13 cellular contexts compared by ENCODE assay signal in genomic region chr7:98163704-98164478, GRCh38. TPM values are rescaled to one million over a fixed set of nuclear protein-coding genes. Genes with fewer than 3 reads are reported as not detected.
DNase-seq lines count a peak whose midpoint lies in the region; ATAC-seq, FAIRE-seq and TF ChIP-seq lines count a peak whose summit lies in the region.
"Had no signal": no experiment of that assay in that cellular context is flagged by ENCODE, and none has a peak within 500 bp of the region (broad histone marks: within the 10 kb centered on the region; RNA-seq: fewer than 3 reads in every experiment).

No MANE protein-coding gene starts in this region.

- BruUV-seq in endothelial cell of umbilical vein (replicated peaks; lab: Mats Ljungman, UMichigan): no TSS peak

- ATAC-seq in omental fat pad (ENCODE audit: low FRiP score): peak; percentile 71
- no peak for ATAC-seq in activated CD8-positive, alpha-beta T cell treated with anti-CD3 and anti-CD28 coated beads, Interleukin-2, amount 10 ng/mL, durations not matched to agents 7 days and 5 days
- ATAC-seq: esophagus mucosa had no signal

- no peak overlapping the region for H3K27ac Mint-ChIP-seq in activated CD8-positive, alpha-beta T cell treated with anti-CD3 and anti-CD28 coated beads, Interleukin-2, amount 10 ng/mL, durations not matched to agents 7 days and 5 days
- H3K27ac Mint-ChIP-seq in endothelial cell (ENCODE audit: unreplicated experiment) (no peak overlapping the region), immature natural killer cell (no peak overlapping the region)

- no peaks in the 10 kb centered on the region for H3K9me3 ChIP-seq in endothelial cell of umbilical vein (replicated peaks; ENCODE audit: control insufficient read depth, insufficient read depth, low read length)
- H3K9me3 ChIP-seq: BLaER1 had no signal

- H3K36me3 Mint-ChIP-seq in activated CD8-positive, alpha-beta T cell treated with anti-CD3 and anti-CD28 coated beads, Interleukin-2, amount 10 ng/mL, durations not matched to agents 7 days and 5 days (ENCODE audit: low read depth): no peaks in the 10 kb centered on the region
- H3K36me3 Mint-ChIP-seq in endothelial cell (ENCODE audit: low read depth, unreplicated experiment): peaks cover 15% of the 10 kb centered on the region
- H3K36me3 Mint-ChIP-seq in immature natural killer cell: peaks cover 0 to 9% (median 0%) of the 10 kb centered on the region in 3 donors

- FAIRE-seq in endothelial cell of umbilical vein (lab: Jason Lieb, UNC): peak; percentile 59
- FAIRE-seq: islet of Langerhans had no signal

- H3K9ac ChIP-seq in endothelial cell of umbilical vein (replicated peaks; ENCODE audit: extremely low read depth, insufficient read depth, low read length): no peak overlapping the region
- H3K9ac ChIP-seq: BLaER1 had no signal

- CTCF ChIA-PET in endothelial cell of umbilical vein (lab: Charles Lee): interaction anchor here (1.0 to 12.7 kb wide), 9 partner anchors 10 to 150 kb away, joined by 3 to 870 read pairs (median 6); partner anchors contain the start of gene LMTK2
- CTCF ChIA-PET in activated CD8-positive, alpha-beta T cell treated with anti-CD3 and anti-CD28 coated beads, Interleukin-2, amount 10 ng/mL, durations not matched to agents 7 days and 5 days (lab: Charles Lee): interaction anchor here (1.1 to 9.4 kb wide), 4 partner anchors 10 to 143 kb away, joined by 3 to 162 read pairs (median 8); partner anchors contain the start of gene LMTK2

- DNase-seq in AG08396 (ENCODE audit: low spot score): peak; percentile 46
- peak; percentile 38 for DNase-seq in NCI-H226
- peak; percentile 35 for DNase-seq in endothelial cell of umbilical vein (ENCODE audit: low read depth, low spot score)
- peak; percentile 38 for DNase-seq in omental fat pad (ENCODE audit: low spot score)
- no peak for DNase-seq in mucosa of gallbladder (ENCODE audit: low spot score)
- no peak for DNase-seq in activated CD8-positive, alpha-beta T cell treated with anti-CD3 and anti-CD28 coated beads, Interleukin-2, amount 10 ng/mL, durations not matched to agents 7 days and 5 days
- DNase-seq in endothelial cell (ENCODE audit: low spot score): no peak
- no peak for DNase-seq in immature natural killer cell
- DNase-seq: amniotic stem cell; stimulated activated CD4-positive, alpha-beta T cell treated with anti-CD3 and anti-CD28 coated beads, Interleukin-4, amount 100 ng/mL, for 1 hour had no signal

- H3K4me1 ChIP-seq in endothelial cell of umbilical vein (ENCODE audit: control insufficient read depth, extremely low read depth, insufficient read depth, low read length): peaks cover 3% of the 10 kb centered on the region
- H3K4me1 ChIP-seq: BLaER1 had no signal

- no peaks in the 10 kb centered on the region for H3K79me2 ChIP-seq in endothelial cell of umbilical vein (ENCODE audit: control insufficient read depth, insufficient read depth, low read length)

- no peaks in the 10 kb centered on the region for H3K9me3 Mint-ChIP-seq in activated CD8-positive, alpha-beta T cell treated with anti-CD3 and anti-CD28 coated beads, Interleukin-2, amount 10 ng/mL, durations not matched to agents 7 days and 5 days (ENCODE audit: insufficient read depth)
- no peaks in the 10 kb centered on the region for H3K9me3 Mint-ChIP-seq in endothelial cell (ENCODE audit: unreplicated experiment)
- no peaks in the 10 kb centered on the region for H3K9me3 Mint-ChIP-seq in immature natural killer cell

- no peak for TF ChIP-seq POLR2A in endothelial cell of umbilical vein (IDR thresholded peaks at IDR 0.05; ENCODE audit: low read depth, low read length)

- H3K36me3 ChIP-seq in endothelial cell of umbilical vein (ENCODE audit: control insufficient read depth in 2 of 2, extremely low read depth in 1 of 2, insufficient read depth in 2 of 2, low read length in 2 of 2): peaks cover 0 to 4% of the 10 kb centered on the region in 2 experiments

- no peaks in the 10 kb centered on the region for H3K27me3 ChIP-seq in endothelial cell of umbilical vein (ENCODE audit: control insufficient read depth in 2 of 2, insufficient read depth in 2 of 2, low read length in 2 of 2)
- H3K27me3 ChIP-seq: BLaER1 had no signal

- H4K20me1 ChIP-seq in endothelial cell of umbilical vein (replicated peaks; ENCODE audit: control insufficient read depth, extremely low read depth, insufficient read depth, low read length): no peaks in the 10 kb centered on the region

- POLR2A ChIA-PET in endothelial cell of umbilical vein (lab: Charles Lee): no interaction called here
- POLR2A ChIA-PET in activated CD8-positive, alpha-beta T cell treated with anti-CD3 and anti-CD28 coated beads, Interleukin-2, amount 10 ng/mL, durations not matched to agents 7 days and 5 days (lab: Charles Lee): no interaction called here

- no peaks in the 10 kb centered on the region for H3K9me1 ChIP-seq in endothelial cell of umbilical vein (replicated peaks; ENCODE audit: control insufficient read depth, extremely low read depth, insufficient read depth, low read length)

- dilution Hi-C loops in endothelial cell of umbilical vein (cut with MboI; ENCODE audit: extremely low pct_ligation_motif_present, low sequenced_read_pairs): loop anchor here (25.0 kb wide), 1 partner anchor 152 kb away; no protein-coding TSS in a partner anchor

- intact Hi-C loops in endothelial cell of umbilical vein (cut with micrococcal nuclease): no loop called here

- TF ChIP-seq CTCF in endothelial cell of umbilical vein (IDR thresholded peaks at IDR 0.05; ENCODE audit: extremely low read depth in 1 of 2, insufficient read depth in 1 of 2, low read depth in 1 of 2, low read length in 2 of 2) (no peak), omental fat pad (IDR thresholded peaks at IDR 0.05) (no peak), endothelial cell (IDR thresholded peaks at IDR 0.05; ENCODE audit: unreplicated experiment) (no peak)

- no peaks in the 10 kb centered on the region for H3K27me3 Mint-ChIP-seq in activated CD8-positive, alpha-beta T cell treated with anti-CD3 and anti-CD28 coated beads, Interleukin-2, amount 10 ng/mL, durations not matched to agents 7 days and 5 days (ENCODE audit: low read depth)
- H3K27me3 Mint-ChIP-seq in endothelial cell (ENCODE audit: unreplicated experiment) (peaks cover 6% of the 10 kb centered on the region), immature natural killer cell (ENCODE audit: low read depth in 3 of 3) (peaks cover 0 to 3% (median 0%) of the 10 kb centered on the region in 3 donors)

- H2AFZ ChIP-seq in endothelial cell of umbilical vein (ENCODE audit: low read depth, low read length): no peak overlapping the region

- H3K4me3 Mint-ChIP-seq in activated CD8-positive, alpha-beta T cell treated with anti-CD3 and anti-CD28 coated beads, Interleukin-2, amount 10 ng/mL, durations not matched to agents 7 days and 5 days: no peak overlapping the region
- no peak overlapping the region for H3K4me3 Mint-ChIP-seq in endothelial cell (ENCODE audit: unreplicated experiment)
- H3K4me3 Mint-ChIP-seq in immature natural killer cell: no peak overlapping the region

- no peak overlapping the region for H3K4me3 ChIP-seq in endothelial cell of umbilical vein (replicated peaks in 1 of 3; ENCODE audit: insufficient read depth in 1 of 3, low read depth in 1 of 3, low read length in 3 of 3)
- H3K4me3 ChIP-seq: BLaER1 had no signal

- no peak overlapping the region for H3K4me2 ChIP-seq in endothelial cell of umbilical vein (ENCODE audit: insufficient read depth, low read length)
- H3K4me2 ChIP-seq: BLaER1 had no signal

- peak overlapping the region; percentile 32 for H3K27ac ChIP-seq in endothelial cell of umbilical vein (ENCODE audit: insufficient read depth, low read depth, low read length)
- H3K27ac ChIP-seq: BLaER1 had no signal

- H3K4me1 Mint-ChIP-seq in activated CD8-positive, alpha-beta T cell treated with anti-CD3 and anti-CD28 coated beads, Interleukin-2, amount 10 ng/mL, durations not matched to agents 7 days and 5 days (ENCODE audit: low read depth): peaks cover 2% of the 10 kb centered on the region
- peaks cover 8% of the 10 kb centered on the region for H3K4me1 Mint-ChIP-seq in endothelial cell (ENCODE audit: unreplicated experiment)
- peaks cover 0 to 3% of the 10 kb centered on the region in 2 donors for H3K4me1 Mint-ChIP-seq in immature natural killer cell

TF ChIP-seq in endothelial cell of umbilical vein, 7 proteins besides CTCF, POLR2A, EP300 and RAD21:
- TF ChIP-seq GATA2 (IDR thresholded peaks at IDR 0.05; ENCODE audit: insufficient read depth, insufficient read length, low read depth, low read length) (peak; percentile 74), FOS (IDR thresholded peaks at IDR 0.05; ENCODE audit: borderline replicate concordance, insufficient read depth, low read length) (no peak)

RNA-seq across cellular contexts. Expression of gene BHLHA15, which starts 47.3 kb away (rescaled TPM):
- total RNA-seq in endothelial cell of umbilical vein (1.2 and 1.5 TPM in 2 replicates), omental fat pad (1 to 10 TPM in 2 of 4 donors, not detected in 2; 1.5 to 3.5 TPM), mucosa of gallbladder (3.3 TPM), endothelial cell (ENCODE audit: unreplicated experiment) (1.2 TPM)
- polyA plus RNA-seq in endothelial cell of umbilical vein (0.81 and 1.0 TPM in 2 replicates), immature natural killer cell (not detected)
- polyA plus RNA-seq in endothelial cell of umbilical vein (2011; cell fraction: cytosol; rRNA removed): 0.12 and 0.48 TPM in 2 replicates
- polyA plus RNA-seq in endothelial cell of umbilical vein (2011; cell fraction: nucleus; rRNA removed): not detected in 2 replicates
- 0.47 and 0.85 TPM in 2 replicates for polyA plus RNA-seq in endothelial cell of umbilical vein (2012)
- polyA minus RNA-seq in endothelial cell of umbilical vein: not detected in 2 replicates
- polyA minus RNA-seq in endothelial cell of umbilical vein (2011; cell fraction: cytosol; rRNA and poly(A)+ RNA removed): not detected
- polyA minus RNA-seq in endothelial cell of umbilical vein (2011; cell fraction: nucleus; rRNA and poly(A)+ RNA removed): 0.96 TPM in 1 of 2 replicates, not detected in the other
- not detected for total RNA-seq in activated CD8-positive, alpha-beta T cell treated with anti-CD3 and anti-CD28 coated beads, Interleukin-2, amount 10 ng/mL, durations not matched to agents 7 days and 5 days

RNA-seq across cellular contexts. Expression of gene LMTK2, which starts 57.2 kb away (rescaled TPM):
- total RNA-seq in endothelial cell of umbilical vein (13.8 and 16.6 TPM in 2 replicates), omental fat pad (10 to 100 TPM; 11.0 to 15.8 (median 12.0) TPM), mucosa of gallbladder (31.2 TPM), endothelial cell (ENCODE audit: unreplicated experiment) (32.5 TPM)
- polyA plus RNA-seq in endothelial cell of umbilical vein (5.1 and 5.9 TPM in 2 replicates), immature natural killer cell (1 to 10 TPM in 2 of 3 donors, under 1 TPM in 1; 0.85 to 3.1 (median 1.3) TPM)
- 5.2 and 5.4 TPM in 2 replicates for polyA plus RNA-seq in endothelial cell of umbilical vein (2011; cell fraction: cytosol; rRNA removed)
- 13.8 and 14.9 TPM in 2 replicates for polyA plus RNA-seq in endothelial cell of umbilical vein (2011; cell fraction: nucleus; rRNA removed)
- 5.7 and 7.0 TPM in 2 replicates for polyA plus RNA-seq in endothelial cell of umbilical vein (2012)
- polyA minus RNA-seq in endothelial cell of umbilical vein: 14.0 and 15.0 TPM in 2 replicates
- 20.1 TPM for polyA minus RNA-seq in endothelial cell of umbilical vein (2011; cell fraction: cytosol; rRNA and poly(A)+ RNA removed)
- 12.7 and 12.9 TPM in 2 replicates for polyA minus RNA-seq in endothelial cell of umbilical vein (2011; cell fraction: nucleus; rRNA and poly(A)+ RNA removed)
- 10 to 100 TPM; 10.2 TPM for total RNA-seq in activated CD8-positive, alpha-beta T cell treated with anti-CD3 and anti-CD28 coated beads, Interleukin-2, amount 10 ng/mL, durations not matched to agents 7 days and 5 days

Comparison
In these comparisons a context has a peak if more than half of its experiments do, and no peak if none do; other contexts are left out.
1. DNase-seq: peak in AG08396 (single experiment), NCI-H226 (single experiment), endothelial cell of umbilical vein (single experiment) and omental fat pad (single experiment); none in mucosa of gallbladder (single experiment), activated CD8-positive, alpha-beta T cell treated with anti-CD3 and anti-CD28 coated beads, Interleukin-2, amount 10 ng/mL, durations not matched to agents 7 days and 5 days (single experiment), endothelial cell (single experiment) and immature natural killer cell (0 of 3).